Comparison of ENCODE assay signal across 31 cellular contexts in genomic region chr3:74122281-74122680, GRCh38.
"Had no signal": no experiment of that assay in that cellular context is flagged by ENCODE, and none has a peak within 500 bp of the region (broad histone marks: within the 10 kb centered on the region; RNA-seq: fewer than 3 reads in every experiment).

No MANE protein-coding gene starts in this region.

- H3K4me3 ChIP-seq: heart right ventricle, hepatocyte, lower lobe of right lung, neural progenitor cell, ovary, right atrium auricular region, right lobe of liver, skin epidermis, stomach, testis, thyroid gland, transverse colon, upper lobe of left lung had no signal

- H3K36me3 Mint-ChIP-seq: mesothelial cell of epicardium; naive B cell; natural killer cell; stimulated activated naive B cell treated with anti-CD40 and anti-IgM and Interleukin-4, amounts not matched to agents 10 μg/mL and 1 μg/mL and 100 μg/mL, for 72 hours had no signal

- H3K4me1 ChIP-seq: heart right ventricle, lower lobe of right lung, neural progenitor cell, right atrium auricular region, right lobe of liver, stomach, testis, thyroid gland, upper lobe of left lung had no signal

- H3K4me1 Mint-ChIP-seq: mesothelial cell of epicardium; naive B cell; natural killer cell; nephron progenitor cell; neural progenitor cell; stimulated activated naive B cell treated with anti-CD40 and anti-IgM and Interleukin-4, amounts not matched to agents 10 μg/mL and 1 μg/mL and 100 μg/mL, for 72 hours had no signal

- H3K27me3 Mint-ChIP-seq: naive B cell; progenitor cell of endocrine pancreas; stimulated activated naive B cell treated with anti-CD40 and anti-IgM and Interleukin-4, amounts not matched to agents 10 μg/mL and 1 μg/mL and 100 μg/mL, for 72 hours had no signal

- H3K9me3 ChIP-seq: lower lobe of right lung, neutrophil, ovary, right atrium auricular region, right lobe of liver, testis, thyroid gland, transverse colon, upper lobe of left lung had no signal

- DNase-seq: heart right ventricle; islet precursor cell; left ventricle myocardium superior; lower lobe of right lung; mammary epithelial cell; mesendoderm; naive B cell; natural killer cell; nephron progenitor cell; occipital lobe; ovary; right lobe of liver; stimulated activated CD4-positive, alpha-beta T cell treated with anti-CD3 and anti-CD28 coated beads, Interleukin-12 subunit alpha, Interleukin-12 subunit beta, amount 100 ng/mL, for 4 hours; stimulated activated CD4-positive, alpha-beta T cell treated with anti-CD3 and anti-CD28 coated beads, Interleukin-15, amount 100 ng/mL, for 24 hours; stimulated activated CD4-positive, alpha-beta T cell treated with anti-CD3 and anti-CD28 coated beads, Interleukin-2, amount 100 ng/mL, for 24 hours; stimulated activated CD4-positive, alpha-beta T cell treated with anti-CD3 and anti-CD28 coated beads, Interleukin-4, amount 100 ng/mL, for 1 hour; stimulated activated naive B cell treated with anti-CD40 and anti-IgM and Interleukin-4, amounts not matched to agents 10 μg/mL and 1 μg/mL and 100 μg/mL, for 72 hours; stimulated activated naive CD8-positive, alpha-beta T cell treated with anti-CD3 and anti-CD28 coated beads, Interleukin-15, Interleukin-2, amounts not matched to agents 100 U/mL and 50 U/mL, for 24 hours; stomach; testis; thyroid gland; transverse colon; upper lobe of left lung had no signal

- H3K9ac ChIP-seq: neural progenitor cell had no signal

- H3K27me3 ChIP-seq: heart right ventricle, hepatocyte, neural progenitor cell, neutrophil, ovary, right atrium auricular region, right lobe of liver, stomach, testis, thyroid gland, transverse colon, upper lobe of left lung had no signal

- H3K4me3 Mint-ChIP-seq: mesothelial cell of epicardium; naive B cell; natural killer cell; nephron progenitor cell; neural progenitor cell; stimulated activated naive B cell treated with anti-CD40 and anti-IgM and Interleukin-4, amounts not matched to agents 10 μg/mL and 1 μg/mL and 100 μg/mL, for 72 hours had no signal

- ATAC-seq: heart right ventricle; left lobe of liver; left ventricle myocardium superior; lower lobe of right lung; natural killer cell; right lobe of liver; stimulated activated naive B cell treated with anti-CD40 and anti-IgM and Interleukin-4, amounts not matched to agents 10 μg/mL and 1 μg/mL and 100 μg/mL, for 72 hours; stimulated activated naive CD8-positive, alpha-beta T cell treated with anti-CD3 and anti-CD28 coated beads, Interleukin-15, Interleukin-2, amounts not matched to agents 100 U/mL and 50 U/mL, for 24 hours had no signal

- H3K27ac ChIP-seq: heart right ventricle, hepatocyte, lower lobe of right lung, neural progenitor cell, neutrophil, ovary, right atrium auricular region, right lobe of liver, skin epidermis, stomach, testis, thyroid gland, transverse colon, upper lobe of left lung had no signal

- H3K4me2 ChIP-seq: hepatocyte, neural progenitor cell had no signal

- H3K27ac Mint-ChIP-seq: mesothelial cell of epicardium; naive B cell; natural killer cell; nephron progenitor cell; neural progenitor cell; progenitor cell of endocrine pancreas; stimulated activated naive B cell treated with anti-CD40 and anti-IgM and Interleukin-4, amounts not matched to agents 10 μg/mL and 1 μg/mL and 100 μg/mL, for 72 hours had no signal

- H3K36me3 ChIP-seq: heart right ventricle, lower lobe of right lung, neural progenitor cell, neutrophil, ovary, right atrium auricular region, right lobe of liver, stomach, thyroid gland, transverse colon, upper lobe of left lung had no signal
